In genomic region chr4:126267689-126268088, GRCh38 we compare ENCODE assay signal across 23 cellular contexts.
DNase-seq lines count a peak whose midpoint lies in the region; ATAC-seq and TF ChIP-seq lines count a peak whose summit lies in the region.
"Had no signal": no experiment of that assay in that cellular context is flagged by ENCODE, and none has a peak within 500 bp of the region (broad histone marks: within the 10 kb centered on the region; RNA-seq: fewer than 3 reads in every experiment).

No MANE protein-coding gene starts in this region.

- in situ Hi-C loops in mammary epithelial cell (cut with MboI; ENCODE audit: low sequenced_read_pairs in 2 of 2): no loop called here

- WGBS in mammary epithelial cell (ENCODE audit: low coverage, missing lambda C conversion rate): 0% methylated on average over 1 of the region's 1 CpG

- H3K36me3 ChIP-seq in left ventricle myocardium inferior: no peaks in the 10 kb centered on the region
- H3K36me3 ChIP-seq in right atrium auricular region: no peaks in the 10 kb centered on the region
- H3K36me3 ChIP-seq in mammary epithelial cell (ENCODE audit: insufficient read depth, low read length): no peaks in the 10 kb centered on the region
- no peaks in the 10 kb centered on the region for H3K36me3 ChIP-seq in MG63
- H3K36me3 ChIP-seq: stomach, WERI-Rb-1 had no signal

- intact Hi-C loops in left ventricle myocardium inferior (cut with micrococcal nuclease) (no loop called here), mammary epithelial cell (cut with micrococcal nuclease) (no loop called here)

- dilution Hi-C loops in mammary epithelial cell (cut with HindIII; ENCODE audit: low sequenced_read_pairs): no loop called here

- H3K4me2 ChIP-seq in mammary epithelial cell (ENCODE audit: insufficient read depth, low read depth, low read length): no peak overlapping the region
- H3K4me2 ChIP-seq: KMS-11, smooth muscle cell had no signal

- no TSS peak for BruUV-seq in mammary epithelial cell (replicated peaks; lab: Mats Ljungman, UMichigan)

- H3K4me1 ChIP-seq in left ventricle myocardium inferior (peaks cover 16% of the 10 kb centered on the region), right atrium auricular region (peaks cover 0 to 19% of the 10 kb centered on the region in 2 donors), mammary epithelial cell (ENCODE audit: insufficient read depth, low read length) (no peaks in the 10 kb centered on the region)
- H3K4me1 ChIP-seq: stomach had no signal

- H3K27me3 ChIP-seq in left ventricle myocardium inferior (ENCODE audit: low read depth) (no peaks in the 10 kb centered on the region), right atrium auricular region (no peaks in the 10 kb centered on the region), mammary epithelial cell (ENCODE audit: insufficient read depth, low read length) (no peaks in the 10 kb centered on the region), MG63 (no peaks in the 10 kb centered on the region)
- H3K27me3 ChIP-seq: stomach had no signal

- H2AFZ ChIP-seq in mammary epithelial cell (ENCODE audit: low read depth, low read length): no peak overlapping the region

- TF ChIP-seq CTCF in left ventricle myocardium inferior (IDR thresholded peaks at IDR 0.05; ENCODE audit: borderline replicate concordance) (no peak), right atrium auricular region (IDR thresholded peaks at IDR 0.05) (no peak), mammary epithelial cell (conservative IDR thresholded peaks at IDR 0.05 in 1 of 2, IDR thresholded peaks at IDR 0.05 in 1 of 2; ENCODE audit: extremely low read depth in 1 of 2, insufficient read depth in 1 of 2, low read depth in 1 of 2, low read length in 2 of 2) (no peak), foreskin fibroblast (IDR thresholded peaks at IDR 0.05; ENCODE audit: low read depth, low read length) (no peak)

- no peak for DNase-seq in left ventricle myocardium inferior
- no peak for DNase-seq in right atrium auricular region (ENCODE audit: low spot score)
- DNase-seq in mammary epithelial cell: peak; percentile 5
- peak; percentile 11 to 17 for DNase-seq in foreskin fibroblast
- no peak for DNase-seq in MG63
- no peak for DNase-seq in NCI-H1092 treated with DMSO at 0.1 percent for 48 hours (lab: John Stamatoyannopoulos, UW)
- DNase-seq: 8988T; activated CD4-positive, alpha-beta T cell treated with anti-CD3 and anti-CD28 coated beads, Interleukin-2, amount 50 U/mL, for 4 hours; activated effector memory CD4-positive, alpha-beta T cell treated with anti-CD3 and anti-CD28 coated beads, Interleukin-2, amount 50 U/mL, for 16 hours; activated naive CD8-positive, alpha-beta T cell treated with anti-CD3 and anti-CD28 coated beads, Interleukin-2, amount 50 U/mL, for 24 hours; C1 segment of cervical spinal cord; caudate nucleus; HFFc6; NCI-H1048; NCI-H2029 treated with DMSO at 0.1 percent for 48 hours; NCI-H510A; stimulated activated CD4-positive, alpha-beta T cell treated with anti-CD3 and anti-CD28 coated beads, Interleukin-4, amount 100 ng/mL, for 24 hours; stomach; WERI-Rb-1 had no signal

- H3K79me2 ChIP-seq in mammary epithelial cell (ENCODE audit: insufficient read depth, low read length): no peaks in the 10 kb centered on the region

- H3K4me3 ChIP-seq in left ventricle myocardium inferior (no peak overlapping the region), right atrium auricular region (no peak overlapping the region), mammary epithelial cell (replicated peaks in 1 of 3; ENCODE audit: insufficient read depth in 1 of 3, low read depth in 2 of 3, low read length in 3 of 3) (no peak overlapping the region), foreskin fibroblast (ENCODE audit: low read depth in 1 of 2, low read length in 2 of 2) (no peak overlapping the region), MG63 (no peak overlapping the region)
- H3K4me3 ChIP-seq: smooth muscle cell, stomach had no signal

- CTCF ChIA-PET in mammary epithelial cell (lab: Charles Lee; ENCODE audit: low non-redundant PET): no interaction called here

- ATAC-seq in activated CD4-positive, CD25-positive, alpha-beta regulatory T cell treated with anti-CD3 and anti-CD28 coated beads, Interleukin-2, amount 50 U/mL, for 24 hours: no peak
- ATAC-seq in GM19035 (IDR thresholded peaks at IDR 0.05; ENCODE audit: unreplicated experiment): no peak
- ATAC-seq: activated naive CD8-positive, alpha-beta T cell treated with anti-CD3 and anti-CD28 coated beads, Interleukin-2, amount 50 U/mL, for 24 hours had no signal

- no peak overlapping the region for H3K9ac ChIP-seq in mammary epithelial cell (ENCODE audit: insufficient read depth, low read length)
- H3K9ac ChIP-seq: KMS-11 had no signal

- H4K20me1 ChIP-seq in mammary epithelial cell (ENCODE audit: insufficient read depth, low read length): no peaks in the 10 kb centered on the region

- H3K27ac ChIP-seq in left ventricle myocardium inferior (replicated peaks): peak overlapping the region; percentile 63
- peak overlapping the region in 1 of 2 donors; percentile 82 for H3K27ac ChIP-seq in right atrium auricular region
- H3K27ac ChIP-seq in mammary epithelial cell (ENCODE audit: insufficient read depth, low read depth, low read length): no peak overlapping the region
- H3K27ac ChIP-seq: KMS-11, stomach, WERI-Rb-1 had no signal

- H3K9me3 ChIP-seq in left ventricle myocardium inferior (replicated peaks) (peaks cover 4% of the 10 kb centered on the region), right atrium auricular region (no peaks in the 10 kb centered on the region), mammary epithelial cell (replicated peaks; ENCODE audit: insufficient read depth, low read length) (no peaks in the 10 kb centered on the region), MG63 (no peaks in the 10 kb centered on the region)
- H3K9me3 ChIP-seq: stomach had no signal

Comparison
In these comparisons a context has a peak if more than half of its experiments do, and no peak if none do; other contexts are left out.
1. DNase-seq: peak in mammary epithelial cell (single experiment) and foreskin fibroblast (2 of 2); none in left ventricle myocardium inferior (single experiment), right atrium auricular region (single experiment), MG63 (single experiment) and NCI-H1092 treated with DMSO at 0.1 percent for 48 hours (single experiment).